ENCODE assay signal across 1 cellular context in the genomic region with DNA sequence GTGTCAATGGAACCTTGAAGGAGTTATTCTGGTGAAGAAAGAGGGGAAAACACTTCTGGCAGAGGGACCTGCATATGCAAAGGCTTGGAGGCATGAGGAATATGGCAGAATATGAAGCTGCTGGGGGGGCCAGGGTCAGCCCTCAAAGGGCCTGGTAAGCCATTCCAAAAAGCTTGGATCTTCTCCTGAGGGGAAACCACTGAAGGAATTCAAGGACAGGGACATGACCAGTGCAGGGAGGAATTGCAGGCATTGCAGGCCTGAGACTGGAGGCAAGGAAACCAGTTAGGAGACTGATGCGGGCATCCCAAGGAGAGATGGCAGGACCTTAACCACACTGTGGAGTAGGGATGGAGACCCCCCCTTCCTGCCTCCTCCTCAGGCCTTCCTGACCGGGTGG.
TF ChIP-seq lines count a peak whose summit lies in the region.

No MANE protein-coding gene starts in this region.

TF ChIP-seq in HepG2, 621 proteins besides CTCF, POLR2A, EP300 and RAD21:
- TF ChIP-seq AKAP8 (CRISPR knock-in tag; IDR thresholded peaks at IDR 0.05) (no peak), GZF1 (CRISPR knock-in tag; IDR thresholded peaks at IDR 0.05) (no peak), SP1 (IDR thresholded peaks at IDR 0.05) (no peak), SP1 (CRISPR knock-in tag; IDR thresholded peaks at IDR 0.05) (no peak), NFE2L1 (CRISPR knock-in tag; IDR thresholded peaks at IDR 0.05; ENCODE audit: borderline replicate concordance) (no peak), KAT2B (IDR thresholded peaks at IDR 0.05; ENCODE audit: borderline replicate concordance, low read depth, low read length) (no peak), ZNF878 (CRISPR knock-in tag; IDR thresholded peaks at IDR 0.05) (no peak), ARNT (IDR thresholded peaks at IDR 0.05) (no peak), ZNF501 (CRISPR knock-in tag; IDR thresholded peaks at IDR 0.05) (no peak), RFXAP (CRISPR knock-in tag; IDR thresholded peaks at IDR 0.05; ENCODE audit: borderline replicate concordance) (no peak), ZNF589 (CRISPR knock-in tag; conservative IDR thresholded peaks at IDR 0.05) (no peak)
- TF ChIP-seq, protein P1, sequence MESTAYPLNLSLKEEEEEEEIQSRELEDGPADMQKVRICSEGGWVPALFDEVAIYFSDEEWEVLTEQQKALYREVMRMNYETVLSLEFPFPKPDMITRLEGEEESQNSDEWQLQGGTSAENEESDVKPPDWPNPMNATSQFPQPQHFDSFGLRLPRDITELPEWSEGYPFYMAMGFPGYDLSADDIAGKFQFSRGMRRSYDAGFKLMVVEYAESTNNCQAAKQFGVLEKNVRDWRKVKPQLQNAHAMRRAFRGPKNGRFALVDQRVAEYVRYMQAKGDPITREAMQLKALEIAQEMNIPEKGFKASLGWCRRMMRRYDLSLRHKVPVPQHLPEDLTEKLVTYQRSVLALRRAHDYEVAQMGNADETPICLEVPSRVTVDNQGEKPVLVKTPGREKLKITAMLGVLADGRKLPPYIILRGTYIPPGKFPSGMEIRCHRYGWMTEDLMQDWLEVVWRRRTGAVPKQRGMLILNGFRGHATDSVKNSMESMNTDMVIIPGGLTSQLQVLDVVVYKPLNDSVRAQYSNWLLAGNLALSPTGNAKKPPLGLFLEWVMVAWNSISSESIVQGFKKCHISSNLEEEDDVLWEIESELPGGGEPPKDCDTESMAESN (CRISPR knock-in tag; conservative IDR thresholded peaks at IDR 0.05) = no peak
- TF ChIP-seq, protein P2, sequence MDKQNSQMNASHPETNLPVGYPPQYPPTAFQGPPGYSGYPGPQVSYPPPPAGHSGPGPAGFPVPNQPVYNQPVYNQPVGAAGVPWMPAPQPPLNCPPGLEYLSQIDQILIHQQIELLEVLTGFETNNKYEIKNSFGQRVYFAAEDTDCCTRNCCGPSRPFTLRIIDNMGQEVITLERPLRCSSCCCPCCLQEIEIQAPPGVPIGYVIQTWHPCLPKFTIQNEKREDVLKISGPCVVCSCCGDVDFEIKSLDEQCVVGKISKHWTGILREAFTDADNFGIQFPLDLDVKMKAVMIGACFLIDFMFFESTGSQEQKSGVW (CRISPR knock-in tag; IDR thresholded peaks at IDR 0.05; ENCODE audit: borderline replicate concordance) = no peak
- TF ChIP-seq, protein P3, sequence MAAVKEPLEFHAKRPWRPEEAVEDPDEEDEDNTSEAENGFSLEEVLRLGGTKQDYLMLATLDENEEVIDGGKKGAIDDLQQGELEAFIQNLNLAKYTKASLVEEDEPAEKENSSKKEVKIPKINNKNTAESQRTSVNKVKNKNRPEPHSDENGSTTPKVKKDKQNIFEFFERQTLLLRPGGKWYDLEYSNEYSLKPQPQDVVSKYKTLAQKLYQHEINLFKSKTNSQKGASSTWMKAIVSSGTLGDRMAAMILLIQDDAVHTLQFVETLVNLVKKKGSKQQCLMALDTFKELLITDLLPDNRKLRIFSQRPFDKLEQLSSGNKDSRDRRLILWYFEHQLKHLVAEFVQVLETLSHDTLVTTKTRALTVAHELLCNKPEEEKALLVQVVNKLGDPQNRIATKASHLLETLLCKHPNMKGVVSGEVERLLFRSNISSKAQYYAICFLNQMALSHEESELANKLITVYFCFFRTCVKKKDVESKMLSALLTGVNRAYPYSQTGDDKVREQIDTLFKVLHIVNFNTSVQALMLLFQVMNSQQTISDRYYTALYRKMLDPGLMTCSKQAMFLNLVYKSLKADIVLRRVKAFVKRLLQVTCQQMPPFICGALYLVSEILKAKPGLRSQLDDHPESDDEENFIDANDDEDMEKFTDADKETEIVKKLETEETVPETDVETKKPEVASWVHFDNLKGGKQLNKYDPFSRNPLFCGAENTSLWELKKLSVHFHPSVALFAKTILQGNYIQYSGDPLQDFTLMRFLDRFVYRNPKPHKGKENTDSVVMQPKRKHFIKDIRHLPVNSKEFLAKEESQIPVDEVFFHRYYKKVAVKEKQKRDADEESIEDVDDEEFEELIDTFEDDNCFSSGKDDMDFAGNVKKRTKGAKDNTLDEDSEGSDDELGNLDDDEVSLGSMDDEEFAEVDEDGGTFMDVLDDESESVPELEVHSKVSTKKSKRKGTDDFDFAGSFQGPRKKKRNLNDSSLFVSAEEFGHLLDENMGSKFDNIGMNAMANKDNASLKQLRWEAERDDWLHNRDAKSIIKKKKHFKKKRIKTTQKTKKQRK (IDR thresholded peaks at IDR 0.05; ENCODE audit: low read length) = no peak
- TF ChIP-seq, protein P4, sequence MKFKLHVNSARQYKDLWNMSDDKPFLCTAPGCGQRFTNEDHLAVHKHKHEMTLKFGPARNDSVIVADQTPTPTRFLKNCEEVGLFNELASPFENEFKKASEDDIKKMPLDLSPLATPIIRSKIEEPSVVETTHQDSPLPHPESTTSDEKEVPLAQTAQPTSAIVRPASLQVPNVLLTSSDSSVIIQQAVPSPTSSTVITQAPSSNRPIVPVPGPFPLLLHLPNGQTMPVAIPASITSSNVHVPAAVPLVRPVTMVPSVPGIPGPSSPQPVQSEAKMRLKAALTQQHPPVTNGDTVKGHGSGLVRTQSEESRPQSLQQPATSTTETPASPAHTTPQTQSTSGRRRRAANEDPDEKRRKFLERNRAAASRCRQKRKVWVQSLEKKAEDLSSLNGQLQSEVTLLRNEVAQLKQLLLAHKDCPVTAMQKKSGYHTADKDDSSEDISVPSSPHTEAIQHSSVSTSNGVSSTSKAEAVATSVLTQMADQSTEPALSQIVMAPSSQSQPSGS (CRISPR knock-in tag; IDR thresholded peaks at IDR 0.05) = no peak
